In the genomic region with DNA sequence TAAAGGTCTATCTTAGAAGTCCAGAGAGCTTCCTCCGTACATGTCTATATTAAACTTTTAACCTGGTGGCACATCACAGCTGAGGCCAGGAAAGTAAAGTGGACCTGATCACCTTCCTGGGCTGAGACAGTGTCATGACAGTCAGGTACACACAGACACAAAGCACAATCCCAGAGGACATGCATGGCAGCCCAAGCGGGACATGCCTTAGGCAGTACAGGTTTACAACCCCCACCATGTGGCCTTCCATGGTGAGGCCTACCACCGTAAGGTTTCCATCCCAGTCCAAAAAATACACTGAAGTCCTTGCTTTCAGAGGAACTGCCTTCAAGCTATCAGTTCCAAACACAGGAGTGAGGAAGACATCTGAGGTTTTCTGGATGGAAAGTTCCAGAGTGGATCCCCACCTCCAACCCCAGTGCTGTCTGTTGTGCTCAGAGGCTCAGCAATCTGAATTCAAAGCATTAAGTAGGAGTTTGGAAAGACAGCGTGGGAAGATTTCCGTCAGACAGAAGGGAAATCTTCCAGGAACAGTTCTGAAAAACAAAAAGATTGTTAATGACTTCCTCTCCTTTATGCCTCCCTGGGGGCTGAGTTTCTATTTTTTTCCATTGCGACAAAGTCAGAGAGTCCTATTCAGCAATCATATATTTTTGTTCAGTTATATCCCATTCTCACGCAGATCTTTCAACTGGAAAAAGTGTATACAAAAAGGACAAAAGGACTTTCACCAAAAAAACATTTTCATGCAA, we compare ENCODE assay signal across 17 cellular contexts. TPM values are rescaled to one million over a fixed set of nuclear protein-coding genes. Genes with fewer than 3 reads are reported as not detected.
DNase-seq lines count a peak whose midpoint lies in the region; ATAC-seq, FAIRE-seq and TF ChIP-seq lines count a peak whose summit lies in the region.
"Had no signal": no experiment of that assay in that cellular context is flagged by ENCODE, and none has a peak within 500 bp of the region (broad histone marks: within the 10 kb centered on the region; RNA-seq: fewer than 3 reads in every experiment).

No MANE protein-coding gene starts in this region.

- intact Hi-C loops in ascending aorta (cut with DNase I): no loop called here

- no peaks in the 10 kb centered on the region for H3K36me3 ChIP-seq in ascending aorta
- H3K36me3 ChIP-seq in skeletal muscle tissue (ENCODE audit: control insufficient read depth in 3 of 3, insufficient read depth in 3 of 3, low read length in 3 of 3): no peaks in the 10 kb centered on the region
- H3K36me3 ChIP-seq: neutrophil had no signal

- DNase-seq in GM18507 (ENCODE audit: extremely low spot score, insufficient read length, low read depth): no peak
- DNase-seq in ascending aorta (ENCODE audit: low spot score in 2 of 2): no peak
- peak; percentile 43 for DNase-seq in inferior parietal cortex (ENCODE audit: extremely low spot score)
- DNase-seq in cerebellar cortex (ENCODE audit: low spot score): no peak
- DNase-seq in iPS-NIHi11 (ENCODE audit: low spot score): no peak
- DNase-seq: activated CD4-positive, alpha-beta T cell treated with anti-CD3 and anti-CD28 coated beads, Interleukin-2, amount 10 ng/mL, durations not matched to agents 24 days and 14 days; NCI-H2029 treated with DMSO at 0.1 percent for 48 hours; stimulated activated CD4-positive, alpha-beta T cell treated with anti-CD3 and anti-CD28 coated beads, Interleukin-1b, Interleukin-23, amount 100 ng/mL, for 48 hours had no signal

- H3K27ac ChIP-seq in ascending aorta: peak overlapping the region; percentile 22 to 60
- H3K27ac ChIP-seq in skeletal muscle tissue (ENCODE audit: low read depth, low read length): peak overlapping the region; percentile 57
- H3K27ac ChIP-seq: C4-2B, neutrophil had no signal

- H3K9ac ChIP-seq in skeletal muscle tissue (ENCODE audit: low read depth in 1 of 3, low read length in 3 of 3): peak overlapping the region in 1 of 3 donors; percentile 11

- ATAC-seq in GM21447 (IDR thresholded peaks at IDR 0.05; ENCODE audit: unreplicated experiment) (no peak), GM18909 (IDR thresholded peaks at IDR 0.05; ENCODE audit: poor library complexity, unreplicated experiment) (no peak)
- ATAC-seq: stimulated activated memory B cell treated with anti-CD40 and anti-IgM and Interleukin-4, amounts not matched to agents 10 μg/mL and 1 μg/mL and 100 μg/mL, for 72 hours had no signal

- TF ChIP-seq CTCF in ascending aorta (IDR thresholded peaks at IDR 0.05): no peak

- H3K4me1 ChIP-seq in ascending aorta (peaks cover 0 to 35% of the 10 kb centered on the region in 2 donors), skeletal muscle tissue (ENCODE audit: control insufficient read depth in 3 of 3, insufficient read depth in 3 of 3, low read length in 3 of 3) (peaks cover 25 to 32% (median 25%) of the 10 kb centered on the region in 3 donors)

- peak; percentile 60 for FAIRE-seq in GM18507 (lab: Jason Lieb, UNC)
- FAIRE-seq: G401.6, keratinocyte had no signal

- no peak overlapping the region for H3K4me3 ChIP-seq in ascending aorta
- no peak overlapping the region for H3K4me3 ChIP-seq in skeletal muscle tissue (ENCODE audit: low read length in 3 of 3)

- H3K9me3 ChIP-seq in ascending aorta (no peaks in the 10 kb centered on the region), skeletal muscle tissue (ENCODE audit: control insufficient read depth in 3 of 3, low read length in 3 of 3) (no peaks in the 10 kb centered on the region)
- H3K9me3 ChIP-seq: neutrophil had no signal

- H3K27me3 ChIP-seq in ascending aorta (no peaks in the 10 kb centered on the region), skeletal muscle tissue (ENCODE audit: control insufficient read depth in 3 of 3, insufficient read depth in 3 of 3, low read length in 3 of 3) (no peaks in the 10 kb centered on the region)

RNA-seq across cellular contexts. Expression of a gene that starts 20.1 kb away (rescaled TPM):
- total RNA-seq in ascending aorta: 1.9 TPM
- total RNA-seq in skeletal muscle tissue: 12.0 TPM

RNA-seq across cellular contexts. Expression of a gene that starts 30.0 kb away (rescaled TPM):
- total RNA-seq in ascending aorta (not detected), skeletal muscle tissue (2.1 TPM)
- total RNA-seq: activated CD4-positive, alpha-beta T cell treated with anti-CD3 and anti-CD28 coated beads, Interleukin-2, amount 10 ng/mL, durations not matched to agents 24 days and 14 days; T-helper 1 cell treated with Interleukin-12 subunit alpha and Interleukin-12 subunit beta and Interleukin-4 antibody, amounts not matched to agents 30 ng/mL and 1 ng/mL, for 36 hours had no signal

RNA-seq across cellular contexts. Expression of a gene that starts 44.5 kb away (rescaled TPM):
- 28.5 TPM for total RNA-seq in ascending aorta
- total RNA-seq in skeletal muscle tissue: 34.4 TPM

RNA-seq across cellular contexts. Expression of a gene that starts 46.0 kb away (rescaled TPM):
- total RNA-seq in ascending aorta (0.85 TPM), skeletal muscle tissue (6.8 TPM)
